ENCODE assay signal across 2 cellular contexts in genomic region chr17:79008666-79009387, GRCh38.
TF ChIP-seq lines count a peak whose summit lies in the region.

No MANE protein-coding gene starts in this region.

TF ChIP-seq in GM12878, 131 proteins besides CTCF, POLR2A, EP300 and RAD21:
- TF ChIP-seq MTA3 (IDR thresholded peaks at IDR 0.05; ENCODE audit: borderline replicate concordance, low read length) (no peak), MTA2 (IDR thresholded peaks at IDR 0.05; ENCODE audit: low read depth) (peak; percentile 37; the same call in 1 of the 2 replicates), JUND (IDR thresholded peaks at IDR 0.05; ENCODE audit: low read depth, low read length) (no peak), POU2F2 (IDR thresholded peaks at IDR 0.05; ENCODE audit: borderline replicate concordance, low read depth, low read length) (no peak), E2F8 (IDR thresholded peaks at IDR 0.05; ENCODE audit: low read depth, partially characterized antibody) (no peak), FOXM1 (IDR thresholded peaks at IDR 0.05; ENCODE audit: low read depth, low read length) (no peak)

TF ChIP-seq in liver, 16 proteins besides CTCF, POLR2A, EP300 and RAD21:
- TF ChIP-seq EGR1 (IDR thresholded peaks at IDR 0.05; ENCODE audit: low read depth in 2 of 2), result no peak
- no peak for TF ChIP-seq TAF1 (conservative IDR thresholded peaks at IDR 0.05)
- TF ChIP-seq MAX (IDR thresholded peaks at IDR 0.05), result no peak
- TF ChIP-seq RXRA (IDR thresholded peaks at IDR 0.05), result no peak
